11 cellular contexts compared by ENCODE assay signal in genomic region chr17:19726615-19727376, GRCh38. TPM values are rescaled to one million over a fixed set of nuclear protein-coding genes. Genes with fewer than 3 reads are reported as not detected.
DNase-seq lines count a peak whose midpoint lies in the region; ATAC-seq and TF ChIP-seq lines count a peak whose summit lies in the region.
"Had no signal": no experiment of that assay in that cellular context is flagged by ENCODE, and none has a peak within 500 bp of the region (broad histone marks: within the 10 kb centered on the region; RNA-seq: fewer than 3 reads in every experiment).

No MANE protein-coding gene starts in this region.

- CTCF ChIA-PET in activated CD4-positive, alpha-beta T cell treated with anti-CD3 and anti-CD28 coated beads for 36 hours (lab: Charles Lee) = interaction anchor here (1.0 to 1.9 kb wide), 3 partner anchors 16 to 40 kb away, joined by 3 to 10 read pairs (median 3); no protein-coding TSS in a partner anchor

- WGBS in heart right ventricle, 2 donors = 75 to 76% methylated on average over 7 of the region's 7 CpGs

- ATAC-seq in heart right ventricle = peak in 1 of 8 donors; percentile 15
- ATAC-seq in activated CD4-positive, alpha-beta T cell treated with anti-CD3 and anti-CD28 coated beads for 36 hours = no peak

- no peak overlapping the region for H3K4me3 Mint-ChIP-seq in activated CD4-positive, alpha-beta T cell treated with anti-CD3 and anti-CD28 coated beads for 36 hours
- H3K4me3 Mint-ChIP-seq: T-helper 1 cell treated with Interleukin-12 subunit alpha and Interleukin-12 subunit beta and Interleukin-4 antibody, amounts not matched to agents 30 μg/mL and 1 μg/mL, for 36 hours had no signal

- no peaks in the 10 kb centered on the region for H3K27me3 Mint-ChIP-seq in activated CD4-positive, alpha-beta T cell treated with anti-CD3 and anti-CD28 coated beads for 36 hours

- H3K4me3 ChIP-seq in AG10803 (ENCODE audit: low read length) (no peak overlapping the region), heart right ventricle (no peak overlapping the region)

- POLR2A ChIA-PET in activated CD4-positive, alpha-beta T cell treated with anti-CD3 and anti-CD28 coated beads for 36 hours (lab: Charles Lee) = no interaction called here

- intact Hi-C loops in heart right ventricle (cut with DNase I) = no loop called here
- intact Hi-C loops in activated CD4-positive, alpha-beta T cell treated with anti-CD3 and anti-CD28 coated beads for 36 hours (cut with DNase I, micrococcal nuclease) = no loop called here

- no peaks in the 10 kb centered on the region for H3K9me3 Mint-ChIP-seq in activated CD4-positive, alpha-beta T cell treated with anti-CD3 and anti-CD28 coated beads for 36 hours (ENCODE audit: low read depth)
- H3K9me3 Mint-ChIP-seq: T-helper 1 cell treated with Interleukin-12 subunit alpha and Interleukin-12 subunit beta and Interleukin-4 antibody, amounts not matched to agents 30 μg/mL and 1 μg/mL, for 36 hours had no signal

- peaks cover 11 to 54% (median 28%) of the 10 kb centered on the region in 9 donors for H3K4me1 ChIP-seq in heart right ventricle

- H3K9me3 ChIP-seq in heart right ventricle = no peaks in the 10 kb centered on the region

- peaks cover 19% of the 10 kb centered on the region for H3K4me1 Mint-ChIP-seq in activated CD4-positive, alpha-beta T cell treated with anti-CD3 and anti-CD28 coated beads for 36 hours

- no peaks in the 10 kb centered on the region for H3K36me3 ChIP-seq in heart right ventricle

- H3K27me3 ChIP-seq in heart right ventricle = no peaks in the 10 kb centered on the region

- no peak overlapping the region for H3K27ac Mint-ChIP-seq in activated CD4-positive, alpha-beta T cell treated with anti-CD3 and anti-CD28 coated beads for 36 hours
- H3K27ac Mint-ChIP-seq: T-helper 1 cell treated with Interleukin-12 subunit alpha and Interleukin-12 subunit beta and Interleukin-4 antibody, amounts not matched to agents 30 μg/mL and 1 μg/mL, for 36 hours had no signal

- peak; percentile 54 for DNase-seq in AG10803 (ENCODE audit: low read depth)
- DNase-seq in heart right ventricle = no peak
- DNase-seq in putamen (ENCODE audit: low spot score) = peak; percentile 75
- no peak for DNase-seq in NCI-H774 (lab: John Stamatoyannopoulos, UW)
- DNase-seq in KG1 (lab: John Stamatoyannopoulos, UW) = no peak
- no peak for DNase-seq in T-helper 2 cell
- no peak for DNase-seq in activated CD4-positive, alpha-beta T cell treated with anti-CD3 and anti-CD28 coated beads for 36 hours
- DNase-seq: activated CD8-positive, alpha-beta memory T cell treated with anti-CD3 and anti-CD28 coated beads, Interleukin-2, amount 50 U/mL, for 48 hours had no signal

- peak overlapping the region; percentile 100 for H3K27ac ChIP-seq in angular gyrus (ENCODE audit: low read depth, low read length)
- H3K27ac ChIP-seq in heart right ventricle = peak overlapping the region; percentile 83 to 94 (median 89)

- no peaks in the 10 kb centered on the region for H3K36me3 Mint-ChIP-seq in activated CD4-positive, alpha-beta T cell treated with anti-CD3 and anti-CD28 coated beads for 36 hours (ENCODE audit: low read depth)

- TF ChIP-seq CTCF in AG10803 (conservative IDR thresholded peaks at IDR 0.05; ENCODE audit: low read length) = no peak
- TF ChIP-seq CTCF in heart right ventricle (IDR thresholded peaks at IDR 0.05) = no peak

RNA-seq across cellular contexts. Expression of gene SLC47A2, which starts 10.4 kb away (rescaled TPM):
- under 1 TPM in 1 of 10 donors, not detected in 9; 0.21 TPM for total RNA-seq in heart right ventricle
- not detected for polyA plus RNA-seq in heart right ventricle
- total RNA-seq in activated CD4-positive, alpha-beta T cell treated with anti-CD3 and anti-CD28 coated beads for 36 hours = not detected
- total RNA-seq: NCI-H460 had no signal

RNA-seq across cellular contexts. Expression of gene ALDH3A1, which starts 21.3 kb away (rescaled TPM):
- 1 to 10 TPM in 1 of 10 donors, under 1 TPM in 2, not detected in 7; 0.41 to 1.5 (median 0.48) TPM for total RNA-seq in heart right ventricle
- under 1 TPM in 1 of 2 donors, not detected in 1; 0.12 TPM for polyA plus RNA-seq in heart right ventricle
- not detected for total RNA-seq in activated CD4-positive, alpha-beta T cell treated with anti-CD3 and anti-CD28 coated beads for 36 hours

Comparison
In these comparisons a context has a peak if more than half of its experiments do, and no peak if none do; other contexts are left out.
1. DNase-seq: peak in AG10803 (single experiment) and putamen (single experiment); none in heart right ventricle (0 of 2), NCI-H774 (single experiment), KG1 (single experiment), T-helper 2 cell (0 of 5) and activated CD4-positive, alpha-beta T cell treated with anti-CD3 and anti-CD28 coated beads for 36 hours (single experiment).